16 cellular contexts compared by ENCODE assay signal in genomic region chr9:110691002-110691549, GRCh38. TPM values are rescaled to one million over a fixed set of nuclear protein-coding genes. Genes with fewer than 3 reads are reported as not detected.
DNase-seq lines count a peak whose midpoint lies in the region; ATAC-seq and TF ChIP-seq lines count a peak whose summit lies in the region.
"Had no signal": no experiment of that assay in that cellular context is flagged by ENCODE, and none has a peak within 500 bp of the region (broad histone marks: within the 10 kb centered on the region; RNA-seq: fewer than 3 reads in every experiment).

No MANE protein-coding gene starts in this region.

- no peaks in the 10 kb centered on the region for H3K27me3 ChIP-seq in vagina
- H3K27me3 ChIP-seq: BLaER1, tibial artery had no signal

- peaks cover 19% of the 10 kb centered on the region; the same call in 1 of the 2 replicates for H3K36me3 Mint-ChIP-seq in HFFc6 (ENCODE audit: low read depth)
- H3K36me3 Mint-ChIP-seq in activated CD8-positive, alpha-beta T cell treated with anti-CD3 and anti-CD28 coated beads for 36 hours (ENCODE audit: low read depth): no peaks in the 10 kb centered on the region

- no peaks in the 10 kb centered on the region for H3K9me3 Mint-ChIP-seq in HFFc6
- H3K9me3 Mint-ChIP-seq in activated CD8-positive, alpha-beta T cell treated with anti-CD3 and anti-CD28 coated beads for 36 hours: no peaks in the 10 kb centered on the region
- H3K9me3 Mint-ChIP-seq: nephron progenitor cell had no signal

- no peaks in the 10 kb centered on the region for H3K9me3 ChIP-seq in vagina
- H3K9me3 ChIP-seq: BLaER1, tibial artery had no signal

- ATAC-seq in activated CD8-positive, alpha-beta T cell treated with anti-CD3 and anti-CD28 coated beads for 36 hours: peak; percentile 37
- no peak for ATAC-seq in GM21576 (IDR thresholded peaks at IDR 0.05; ENCODE audit: unreplicated experiment)

- H3K27ac ChIP-seq in RWPE1: no peak overlapping the region
- no peak overlapping the region for H3K27ac ChIP-seq in vagina
- H3K27ac ChIP-seq: BLaER1, coronary artery, tibial artery had no signal

- DNase-seq in Daoy (ENCODE audit: low read depth) (peak; percentile 70), HFFc6 (peak; percentile 9), foreskin fibroblast (peak; percentile 48 to 62), RWPE1 (ENCODE audit: low spot score) (no peak), vagina (ENCODE audit: extremely low spot score in 2 of 2) (no peak), NCI-H526 (lab: John Stamatoyannopoulos, UW) (no peak)
- no peak for DNase-seq in activated CD8-positive, alpha-beta T cell treated with anti-CD3 and anti-CD28 coated beads for 36 hours
- DNase-seq: NCI-H1417; nephron progenitor cell; stimulated activated CD4-positive, alpha-beta T cell treated with anti-CD3 and anti-CD28 coated beads, Interleukin-1b, Interleukin-23, amount 100 ng/mL, for 48 hours; SW 1271; tibial artery had no signal

- intact Hi-C loops in activated CD8-positive, alpha-beta T cell treated with anti-CD3 and anti-CD28 coated beads for 36 hours (cut with micrococcal nuclease): no loop called here
- intact Hi-C loops in vagina (cut with DNase I): no loop called here

- H3K4me3 ChIP-seq in foreskin fibroblast (ENCODE audit: low read depth in 1 of 2, low read length in 2 of 2): no peak overlapping the region
- no peak overlapping the region for H3K4me3 ChIP-seq in vagina
- H3K4me3 ChIP-seq: BLaER1, coronary artery, tibial artery had no signal

- TF ChIP-seq POLR2A in vagina (IDR thresholded peaks at IDR 0.05): no peak

- TF ChIP-seq CTCF in HFFc6 (IDR thresholded peaks at IDR 0.05) (no peak), foreskin fibroblast (IDR thresholded peaks at IDR 0.05; ENCODE audit: low read depth, low read length) (no peak), RWPE1 (conservative IDR thresholded peaks at IDR 0.05; ENCODE audit: low read depth) (no peak), vagina (IDR thresholded peaks at IDR 0.05) (no peak)
- no peak for TF ChIP-seq CTCF in activated CD8-positive, alpha-beta T cell treated with anti-CD3 and anti-CD28 coated beads for 36 hours (IDR thresholded peaks at IDR 0.05)

- CTCF ChIA-PET in activated CD8-positive, alpha-beta T cell treated with anti-CD3 and anti-CD28 coated beads for 36 hours (lab: Charles Lee): no interaction called here
- CTCF ChIA-PET in RWPE1 (lab: Yijun Ruan, JAX): no interaction called here

- H3K27ac Mint-ChIP-seq in HFFc6: 0 out of 2 replicates have a peak overlapping the region, but pooled peaks have one; percentile 1
- H3K27ac Mint-ChIP-seq in activated CD8-positive, alpha-beta T cell treated with anti-CD3 and anti-CD28 coated beads for 36 hours: no peak overlapping the region
- H3K27ac Mint-ChIP-seq: nephron progenitor cell had no signal

- POLR2A ChIA-PET in activated CD8-positive, alpha-beta T cell treated with anti-CD3 and anti-CD28 coated beads for 36 hours (lab: Charles Lee): no interaction called here
- POLR2A ChIA-PET in RWPE1 (lab: Yijun Ruan, JAX; ENCODE audit: low non-redundant PET): no interaction called here

- H3K4me1 Mint-ChIP-seq in HFFc6 (ENCODE audit: low read depth): peaks cover 19% of the 10 kb centered on the region
- no peaks in the 10 kb centered on the region for H3K4me1 Mint-ChIP-seq in activated CD8-positive, alpha-beta T cell treated with anti-CD3 and anti-CD28 coated beads for 36 hours (ENCODE audit: low read depth)
- H3K4me1 Mint-ChIP-seq: nephron progenitor cell had no signal

- H3K4me1 ChIP-seq in vagina: no peaks in the 10 kb centered on the region
- H3K4me1 ChIP-seq: BLaER1 had no signal

- H3K27me3 Mint-ChIP-seq in HFFc6 (ENCODE audit: insufficient read depth): no peaks in the 10 kb centered on the region; the same call in 1 of the 2 replicates
- H3K27me3 Mint-ChIP-seq in activated CD8-positive, alpha-beta T cell treated with anti-CD3 and anti-CD28 coated beads for 36 hours: no peaks in the 10 kb centered on the region

- H3K36me3 ChIP-seq in vagina: no peaks in the 10 kb centered on the region
- H3K36me3 ChIP-seq: BLaER1, tibial artery had no signal

- H3K4me3 Mint-ChIP-seq in HFFc6: no peak overlapping the region
- H3K4me3 Mint-ChIP-seq in activated CD8-positive, alpha-beta T cell treated with anti-CD3 and anti-CD28 coated beads for 36 hours: no peak overlapping the region
- H3K4me3 Mint-ChIP-seq: nephron progenitor cell had no signal

RNA-seq across cellular contexts. Expression of gene MUSK, which starts 22.5 kb away (rescaled TPM):
- total RNA-seq in Daoy (2014; rRNA removed; shearing (Covaris generic)): not detected in 2 replicates
- under 1 TPM in 4 of 6 experiments, not detected in 2; 0.11 to 0.23 (median 0.14) TPM for total RNA-seq in HFFc6 (2021; fragmentation: NEBNext Ultra II Directional; extraction: Animal tissue kit (Norgen Biotek cat#: 25700))
- total RNA-seq in activated CD8-positive, alpha-beta T cell treated with anti-CD3 and anti-CD28 coated beads for 36 hours: not detected
- total RNA-seq in vagina: not detected
- total RNA-seq: lung microvascular endothelial cell had no signal

Comparison
In these comparisons a context has a peak if more than half of its experiments do, and no peak if none do; other contexts are left out.
1. DNase-seq: peak in Daoy (single experiment), HFFc6 (single experiment) and foreskin fibroblast (2 of 2); none in activated CD8-positive, alpha-beta T cell treated with anti-CD3 and anti-CD28 coated beads for 36 hours (single experiment), RWPE1 (single experiment), vagina (0 of 2) and NCI-H526 (0 of 2).